ENCODE assay signal across 18 cellular contexts in the genomic region with DNA sequence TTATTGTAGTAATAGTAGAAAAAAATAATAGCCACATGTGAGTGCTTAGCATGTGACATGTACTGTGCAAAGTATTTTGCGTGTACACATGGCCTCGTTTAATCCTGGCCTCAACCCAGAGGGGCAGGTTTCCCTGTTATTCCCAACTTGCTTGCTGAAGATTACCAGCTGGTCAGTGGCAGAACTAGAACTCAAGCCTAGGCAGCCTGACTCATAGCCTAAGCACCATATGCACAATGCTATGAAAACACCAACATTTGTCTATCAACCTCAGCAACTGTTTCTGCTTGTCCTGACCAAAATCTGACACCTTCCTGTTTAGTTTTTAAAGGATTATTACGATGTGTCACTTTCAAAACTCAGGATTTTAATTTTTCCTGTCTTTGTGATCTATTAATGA.
DNase-seq lines count a peak whose midpoint lies in the region; ATAC-seq, FAIRE-seq and TF ChIP-seq lines count a peak whose summit lies in the region.
"Had no signal": no experiment of that assay in that cellular context is flagged by ENCODE, and none has a peak within 500 bp of the region (broad histone marks: within the 10 kb centered on the region; RNA-seq: fewer than 3 reads in every experiment).

No MANE protein-coding gene starts in this region.

- H3K4me3 ChIP-seq in bronchial epithelial cell (ENCODE audit: low read depth, low read length), result no peak overlapping the region
- H3K4me3 ChIP-seq in fibroblast of pulmonary artery (replicated peaks; ENCODE audit: low read depth, low read length), result no peak overlapping the region
- H3K4me3 ChIP-seq: GM23248 had no signal

- H3K4me3 Mint-ChIP-seq in stimulated activated naive B cell treated with anti-CD40 and anti-IgM and Interleukin-4, amounts not matched to agents 10 μg/mL and 1 μg/mL and 100 μg/mL, for 72 hours, result no peak overlapping the region
- H3K4me3 Mint-ChIP-seq: CD8-positive, alpha-beta T cell had no signal

- H3K4me1 Mint-ChIP-seq in stimulated activated naive B cell treated with anti-CD40 and anti-IgM and Interleukin-4, amounts not matched to agents 10 μg/mL and 1 μg/mL and 100 μg/mL, for 72 hours, result peaks cover 6 to 22% of the 10 kb centered on the region in 2 donors

- no peak for TF ChIP-seq CTCF in bronchial epithelial cell (IDR thresholded peaks at IDR 0.05; ENCODE audit: insufficient read depth, low read length, severe bottlenecking)
- TF ChIP-seq CTCF in fibroblast of pulmonary artery (IDR thresholded peaks at IDR 0.05; ENCODE audit: low read length, missing control alignments), result no peak

- no peak for FAIRE-seq in bronchial epithelial cell (lab: Jason Lieb, UNC)
- FAIRE-seq: GM12891, HepG2, RCC 7860 had no signal

- H3K36me3 Mint-ChIP-seq in stimulated activated naive B cell treated with anti-CD40 and anti-IgM and Interleukin-4, amounts not matched to agents 10 μg/mL and 1 μg/mL and 100 μg/mL, for 72 hours, result peaks cover 3 to 17% of the 10 kb centered on the region in 2 donors

- H3K27ac Mint-ChIP-seq in stimulated activated naive B cell treated with anti-CD40 and anti-IgM and Interleukin-4, amounts not matched to agents 10 μg/mL and 1 μg/mL and 100 μg/mL, for 72 hours, result no peak overlapping the region
- H3K27ac Mint-ChIP-seq: CD8-positive, alpha-beta T cell had no signal

- DNase-seq in HT1080 (ENCODE audit: low read depth) (peak; percentile 27), bronchial epithelial cell (ENCODE audit: low read depth) (peak; percentile 43), fibroblast of pulmonary artery (ENCODE audit: low read depth) (peak; percentile 38), LoVo (ENCODE audit: low spot score) (no peak)
- DNase-seq in stimulated activated naive B cell treated with anti-CD40 and anti-IgM and Interleukin-4, amounts not matched to agents 10 μg/mL and 1 μg/mL and 100 μg/mL, for 72 hours, result no peak
- DNase-seq: CD8-positive, alpha-beta T cell; GF-D8; GM23248; NCI-H1105 treated with DMSO at 0.1 percent for 48 hours; NCI-H187; NCI-H526 treated with DMSO at 0.1 percent for 48 hours; Right ventricle myocardium superior; SK-N-SH had no signal

- no peak for ATAC-seq in stimulated activated naive B cell treated with anti-CD40 and anti-IgM and Interleukin-4, amounts not matched to agents 10 μg/mL and 1 μg/mL and 100 μg/mL, for 72 hours (replicated peaks)
- no peak for ATAC-seq in HG02610 (IDR thresholded peaks at IDR 0.05; ENCODE audit: unreplicated experiment)
- ATAC-seq: CD8-positive, alpha-beta T cell; HepG2 had no signal

- H3K9me3 Mint-ChIP-seq in stimulated activated naive B cell treated with anti-CD40 and anti-IgM and Interleukin-4, amounts not matched to agents 10 μg/mL and 1 μg/mL and 100 μg/mL, for 72 hours, result no peaks in the 10 kb centered on the region

- H3K27me3 Mint-ChIP-seq in stimulated activated naive B cell treated with anti-CD40 and anti-IgM and Interleukin-4, amounts not matched to agents 10 μg/mL and 1 μg/mL and 100 μg/mL, for 72 hours, result no peaks in the 10 kb centered on the region

- H3K27me3 ChIP-seq in bronchial epithelial cell (ENCODE audit: control insufficient read depth, insufficient read depth, low read length), result no peaks in the 10 kb centered on the region

- peak overlapping the region; percentile 11 for H3K27ac ChIP-seq in temporal lobe (ENCODE audit: low read depth, low read length)
- H3K27ac ChIP-seq: GM23248 had no signal

- H3K36me3 ChIP-seq in bronchial epithelial cell (ENCODE audit: control insufficient read depth, insufficient read depth, low read length), result no peaks in the 10 kb centered on the region

Comparison
In these comparisons a context has a peak if more than half of its experiments do, and no peak if none do; other contexts are left out.
1. DNase-seq: peak in HT1080 (single experiment), bronchial epithelial cell (single experiment) and fibroblast of pulmonary artery (single experiment); none in LoVo (single experiment) and stimulated activated naive B cell treated with anti-CD40 and anti-IgM and Interleukin-4, amounts not matched to agents 10 μg/mL and 1 μg/mL and 100 μg/mL, for 72 hours (single experiment).